11 cellular contexts compared by ENCODE assay signal in genomic region chr11:5369793-5370192, GRCh38. TPM values are rescaled to one million over a fixed set of nuclear protein-coding genes. Genes with fewer than 3 reads are reported as not detected.
A peak's percentile ranks its signal among the peaks of the same experiment; 100 is the strongest.
DNase-seq lines count a peak whose midpoint lies in the region; ATAC-seq and TF ChIP-seq lines count a peak whose summit lies in the region.
"Had no signal": no experiment of that assay in that cellular context is flagged by ENCODE, and none has a peak within 500 bp of the region (broad histone marks: within the 10 kb centered on the region; RNA-seq: fewer than 3 reads in every experiment).

No MANE protein-coding gene starts in this region.

- in situ Hi-C loops in ACHN (cut with HindIII; ENCODE audit: low pct_ligation_motif_present, low pct_unique_long_range_greater_than_20kb, low sequenced_read_pairs), result no loop called here

- no peaks in the 10 kb centered on the region for H3K27me3 ChIP-seq in MM.1S (replicated peaks; ENCODE audit: insufficient read depth, low read length)

- H3K4me3 ChIP-seq in MM.1S (ENCODE audit: low read length), result no peak overlapping the region

- peaks cover 30% of the 10 kb centered on the region for H3F3A ChIP-seq in MM.1S (ENCODE audit: insufficient read depth, low read length)

- H3K4me1 ChIP-seq in MM.1S (ENCODE audit: low read length), result peaks cover 49% of the 10 kb centered on the region
- H3K4me1 ChIP-seq: Caco-2 had no signal

- ATAC-seq in GM19397 (IDR thresholded peaks at IDR 0.05; ENCODE audit: unreplicated experiment), result peak; percentile 54
- no peak for ATAC-seq in activated CD8-positive, alpha-beta T cell treated with anti-CD3 and anti-CD28 coated beads, Interleukin-2, amount 10 ng/mL, durations not matched to agents 7 days and 5 days

- peak overlapping the region; percentile 25; the same call in 1 of the 2 replicates for H3K27ac ChIP-seq in MM.1S (ENCODE audit: low read length)

- no peaks in the 10 kb centered on the region for H4K20me1 ChIP-seq in MM.1S (ENCODE audit: insufficient read depth, low read length)

- no peak overlapping the region for H3K4me3 Mint-ChIP-seq in endothelial cell (ENCODE audit: unreplicated experiment)
- H3K4me3 Mint-ChIP-seq in activated CD8-positive, alpha-beta T cell treated with anti-CD3 and anti-CD28 coated beads, Interleukin-2, amount 10 ng/mL, durations not matched to agents 7 days and 5 days, result no peak overlapping the region
- H3K4me3 Mint-ChIP-seq in activated T-helper 2 cell treated with anti-CD3 and anti-CD28 coated beads, Interferon-gamma antibody, Interleukin-2, Interleukin-4, amounts not matched to agents 10 μg/mL and 5 μg/mL and 100 μg/mL, durations not matched to agents 14 hours and 24 hours and 36 hours (ENCODE audit: low read depth), result no peak overlapping the region
- H3K4me3 Mint-ChIP-seq: activated CD4-positive, alpha-beta memory T cell treated with anti-CD3 and anti-CD28 coated beads, Interleukin-2, amount 10 ng/mL, durations not matched to agents 7 days and 5 days had no signal

- no peaks in the 10 kb centered on the region for H3K27me3 Mint-ChIP-seq in endothelial cell (ENCODE audit: unreplicated experiment)
- H3K27me3 Mint-ChIP-seq in activated CD8-positive, alpha-beta T cell treated with anti-CD3 and anti-CD28 coated beads, Interleukin-2, amount 10 ng/mL, durations not matched to agents 7 days and 5 days (ENCODE audit: low read depth), result peaks cover 2% of the 10 kb centered on the region
- H3K27me3 Mint-ChIP-seq in activated T-helper 2 cell treated with anti-CD3 and anti-CD28 coated beads, Interferon-gamma antibody, Interleukin-2, Interleukin-4, amounts not matched to agents 10 μg/mL and 5 μg/mL and 100 μg/mL, durations not matched to agents 14 hours and 24 hours and 36 hours (ENCODE audit: low read depth), result no peaks in the 10 kb centered on the region
- H3K27me3 Mint-ChIP-seq: activated CD4-positive, alpha-beta memory T cell treated with anti-CD3 and anti-CD28 coated beads, Interleukin-2, amount 10 ng/mL, durations not matched to agents 7 days and 5 days had no signal

- no peak overlapping the region for H3K27ac Mint-ChIP-seq in endothelial cell (ENCODE audit: unreplicated experiment)
- H3K27ac Mint-ChIP-seq in activated CD8-positive, alpha-beta T cell treated with anti-CD3 and anti-CD28 coated beads, Interleukin-2, amount 10 ng/mL, durations not matched to agents 7 days and 5 days, result no peak overlapping the region
- H3K27ac Mint-ChIP-seq in activated T-helper 2 cell treated with anti-CD3 and anti-CD28 coated beads, Interferon-gamma antibody, Interleukin-2, Interleukin-4, amounts not matched to agents 10 μg/mL and 5 μg/mL and 100 μg/mL, durations not matched to agents 14 hours and 24 hours and 36 hours, result no peak overlapping the region
- H3K27ac Mint-ChIP-seq: activated CD4-positive, alpha-beta memory T cell treated with anti-CD3 and anti-CD28 coated beads, Interleukin-2, amount 10 ng/mL, durations not matched to agents 7 days and 5 days had no signal

- H3K36me3 ChIP-seq in MM.1S (replicated peaks; ENCODE audit: insufficient read depth, low read length), result no peaks in the 10 kb centered on the region

- DNase-seq in ACHN (peak; percentile 35), MM.1S (peak; percentile 73), endothelial cell (ENCODE audit: low spot score) (peak; percentile 26), NCI-H2171 (lab: John Stamatoyannopoulos, UW) (no peak), cortex of kidney (lab: John Stamatoyannopoulos, UW) (no peak)
- DNase-seq in activated CD8-positive, alpha-beta T cell treated with anti-CD3 and anti-CD28 coated beads, Interleukin-2, amount 10 ng/mL, durations not matched to agents 7 days and 5 days, result no peak
- no peak for DNase-seq in activated T-helper 2 cell treated with anti-CD3 and anti-CD28 coated beads, Interferon-gamma antibody, Interleukin-2, Interleukin-4, amounts not matched to agents 10 μg/mL and 5 μg/mL and 100 μg/mL, durations not matched to agents 14 hours and 24 hours and 36 hours (ENCODE audit: low spot score)
- DNase-seq: activated CD4-positive, alpha-beta memory T cell treated with anti-CD3 and anti-CD28 coated beads, Interleukin-2, amount 10 ng/mL, durations not matched to agents 7 days and 5 days had no signal

- H3K4me2 ChIP-seq in MM.1S (ENCODE audit: low read depth, low read length), result peak overlapping the region; percentile 22; the same call in 1 of the 2 replicates

- CTCF ChIA-PET in activated CD8-positive, alpha-beta T cell treated with anti-CD3 and anti-CD28 coated beads, Interleukin-2, amount 10 ng/mL, durations not matched to agents 7 days and 5 days (lab: Charles Lee), result no interaction called here

- H3K9me3 ChIP-seq in MM.1S (replicated peaks; ENCODE audit: insufficient read depth, low read length), result no peaks in the 10 kb centered on the region
- H3K9me3 ChIP-seq: Caco-2 had no signal

- H3K36me3 Mint-ChIP-seq in endothelial cell (ENCODE audit: low read depth, unreplicated experiment), result no peaks in the 10 kb centered on the region
- no peaks in the 10 kb centered on the region for H3K36me3 Mint-ChIP-seq in activated CD8-positive, alpha-beta T cell treated with anti-CD3 and anti-CD28 coated beads, Interleukin-2, amount 10 ng/mL, durations not matched to agents 7 days and 5 days (ENCODE audit: low read depth)
- no peaks in the 10 kb centered on the region for H3K36me3 Mint-ChIP-seq in activated T-helper 2 cell treated with anti-CD3 and anti-CD28 coated beads, Interferon-gamma antibody, Interleukin-2, Interleukin-4, amounts not matched to agents 10 μg/mL and 5 μg/mL and 100 μg/mL, durations not matched to agents 14 hours and 24 hours and 36 hours (ENCODE audit: low read depth)

- no peak overlapping the region for H3K9ac ChIP-seq in MM.1S (ENCODE audit: low read length)

- H3K4me1 Mint-ChIP-seq in endothelial cell (ENCODE audit: unreplicated experiment), result peaks cover 4% of the 10 kb centered on the region
- no peaks in the 10 kb centered on the region for H3K4me1 Mint-ChIP-seq in activated CD8-positive, alpha-beta T cell treated with anti-CD3 and anti-CD28 coated beads, Interleukin-2, amount 10 ng/mL, durations not matched to agents 7 days and 5 days (ENCODE audit: low read depth)
- H3K4me1 Mint-ChIP-seq in activated T-helper 2 cell treated with anti-CD3 and anti-CD28 coated beads, Interferon-gamma antibody, Interleukin-2, Interleukin-4, amounts not matched to agents 10 μg/mL and 5 μg/mL and 100 μg/mL, durations not matched to agents 14 hours and 24 hours and 36 hours (ENCODE audit: low read depth), result no peaks in the 10 kb centered on the region
- H3K4me1 Mint-ChIP-seq: activated CD4-positive, alpha-beta memory T cell treated with anti-CD3 and anti-CD28 coated beads, Interleukin-2, amount 10 ng/mL, durations not matched to agents 7 days and 5 days had no signal

- POLR2A ChIA-PET in activated CD8-positive, alpha-beta T cell treated with anti-CD3 and anti-CD28 coated beads, Interleukin-2, amount 10 ng/mL, durations not matched to agents 7 days and 5 days (lab: Charles Lee), result no interaction called here

- H3K9me2 ChIP-seq in MM.1S (replicated peaks; ENCODE audit: insufficient read depth, low read length), result no peaks in the 10 kb centered on the region

- H3K9me3 Mint-ChIP-seq in endothelial cell (ENCODE audit: unreplicated experiment), result no peaks in the 10 kb centered on the region
- no peaks in the 10 kb centered on the region for H3K9me3 Mint-ChIP-seq in activated CD8-positive, alpha-beta T cell treated with anti-CD3 and anti-CD28 coated beads, Interleukin-2, amount 10 ng/mL, durations not matched to agents 7 days and 5 days (ENCODE audit: insufficient read depth)
- no peaks in the 10 kb centered on the region for H3K9me3 Mint-ChIP-seq in activated T-helper 2 cell treated with anti-CD3 and anti-CD28 coated beads, Interferon-gamma antibody, Interleukin-2, Interleukin-4, amounts not matched to agents 10 μg/mL and 5 μg/mL and 100 μg/mL, durations not matched to agents 14 hours and 24 hours and 36 hours
- H3K9me3 Mint-ChIP-seq: activated CD4-positive, alpha-beta memory T cell treated with anti-CD3 and anti-CD28 coated beads, Interleukin-2, amount 10 ng/mL, durations not matched to agents 7 days and 5 days had no signal

- TF ChIP-seq CTCF in MM.1S (IDR thresholded peaks at IDR 0.05; ENCODE audit: low read length), result peak; percentile 85
- no peak for TF ChIP-seq CTCF in endothelial cell (IDR thresholded peaks at IDR 0.05; ENCODE audit: unreplicated experiment)

- intact Hi-C loops in activated T-helper 2 cell treated with anti-CD3 and anti-CD28 coated beads, Interferon-gamma antibody, Interleukin-2, Interleukin-4, amounts not matched to agents 10 μg/mL and 5 μg/mL and 100 μg/mL, durations not matched to agents 14 hours and 24 hours and 36 hours (cut with micrococcal nuclease), result no loop called here

- no peak overlapping the region for H2AFZ ChIP-seq in MM.1S (ENCODE audit: low read length)

- no peaks in the 10 kb centered on the region for H3K79me2 ChIP-seq in MM.1S (ENCODE audit: low read length)

RNA-seq across cellular contexts. Expression of gene OR51M1, which starts 13.8 kb away (rescaled TPM):
- not detected for total RNA-seq in endothelial cell (ENCODE audit: unreplicated experiment)
- not detected for total RNA-seq in activated CD8-positive, alpha-beta T cell treated with anti-CD3 and anti-CD28 coated beads, Interleukin-2, amount 10 ng/mL, durations not matched to agents 7 days and 5 days
- total RNA-seq in activated T-helper 2 cell treated with anti-CD3 and anti-CD28 coated beads, Interferon-gamma antibody, Interleukin-2, Interleukin-4, amounts not matched to agents 10 μg/mL and 5 μg/mL and 100 μg/mL, durations not matched to agents 14 hours and 24 hours and 36 hours, result not detected in 2 replicates
- total RNA-seq: activated CD4-positive, alpha-beta memory T cell treated with anti-CD3 and anti-CD28 coated beads, Interleukin-2, amount 10 ng/mL, durations not matched to agents 7 days and 5 days; Caco-2; frontal cortex had no signal

RNA-seq across cellular contexts. Expression of gene OR51B6, which starts 18.5 kb away (rescaled TPM):
- not detected for total RNA-seq in endothelial cell (ENCODE audit: unreplicated experiment)
- not detected for total RNA-seq in activated CD8-positive, alpha-beta T cell treated with anti-CD3 and anti-CD28 coated beads, Interleukin-2, amount 10 ng/mL, durations not matched to agents 7 days and 5 days
- not detected in 2 replicates for total RNA-seq in activated T-helper 2 cell treated with anti-CD3 and anti-CD28 coated beads, Interferon-gamma antibody, Interleukin-2, Interleukin-4, amounts not matched to agents 10 μg/mL and 5 μg/mL and 100 μg/mL, durations not matched to agents 14 hours and 24 hours and 36 hours
- total RNA-seq: activated CD4-positive, alpha-beta memory T cell treated with anti-CD3 and anti-CD28 coated beads, Interleukin-2, amount 10 ng/mL, durations not matched to agents 7 days and 5 days; Caco-2; frontal cortex had no signal

RNA-seq across cellular contexts. Expression of gene OR51B5, which starts 26.5 kb away (rescaled TPM):
- 0.82 TPM for total RNA-seq in endothelial cell (ENCODE audit: unreplicated experiment)
- not detected for total RNA-seq in activated CD8-positive, alpha-beta T cell treated with anti-CD3 and anti-CD28 coated beads, Interleukin-2, amount 10 ng/mL, durations not matched to agents 7 days and 5 days
- total RNA-seq in activated T-helper 2 cell treated with anti-CD3 and anti-CD28 coated beads, Interferon-gamma antibody, Interleukin-2, Interleukin-4, amounts not matched to agents 10 μg/mL and 5 μg/mL and 100 μg/mL, durations not matched to agents 14 hours and 24 hours and 36 hours, result not detected in 2 replicates
- total RNA-seq: activated CD4-positive, alpha-beta memory T cell treated with anti-CD3 and anti-CD28 coated beads, Interleukin-2, amount 10 ng/mL, durations not matched to agents 7 days and 5 days; Caco-2 had no signal

RNA-seq across cellular contexts. Expression of gene OR51B2, which starts 45.7 kb away (rescaled TPM):
- total RNA-seq in endothelial cell (ENCODE audit: unreplicated experiment), result not detected
- not detected for total RNA-seq in activated CD8-positive, alpha-beta T cell treated with anti-CD3 and anti-CD28 coated beads, Interleukin-2, amount 10 ng/mL, durations not matched to agents 7 days and 5 days
- total RNA-seq in activated T-helper 2 cell treated with anti-CD3 and anti-CD28 coated beads, Interferon-gamma antibody, Interleukin-2, Interleukin-4, amounts not matched to agents 10 μg/mL and 5 μg/mL and 100 μg/mL, durations not matched to agents 14 hours and 24 hours and 36 hours, result not detected in 2 replicates
- total RNA-seq: activated CD4-positive, alpha-beta memory T cell treated with anti-CD3 and anti-CD28 coated beads, Interleukin-2, amount 10 ng/mL, durations not matched to agents 7 days and 5 days; Caco-2 had no signal

RNA-seq across cellular contexts. Expression of gene OR51Q1, which starts 52.1 kb away (rescaled TPM):
- total RNA-seq in endothelial cell (ENCODE audit: unreplicated experiment), result not detected
- total RNA-seq in activated CD8-positive, alpha-beta T cell treated with anti-CD3 and anti-CD28 coated beads, Interleukin-2, amount 10 ng/mL, durations not matched to agents 7 days and 5 days, result not detected
- not detected in 2 replicates for total RNA-seq in activated T-helper 2 cell treated with anti-CD3 and anti-CD28 coated beads, Interferon-gamma antibody, Interleukin-2, Interleukin-4, amounts not matched to agents 10 μg/mL and 5 μg/mL and 100 μg/mL, durations not matched to agents 14 hours and 24 hours and 36 hours
- total RNA-seq: activated CD4-positive, alpha-beta memory T cell treated with anti-CD3 and anti-CD28 coated beads, Interleukin-2, amount 10 ng/mL, durations not matched to agents 7 days and 5 days; Caco-2; frontal cortex had no signal

Comparison
In these comparisons a context has a peak if more than half of its experiments do, and no peak if none do; other contexts are left out.
1. DNase-seq: peak in ACHN (single experiment), MM.1S (single experiment) and endothelial cell (single experiment); none in activated CD8-positive, alpha-beta T cell treated with anti-CD3 and anti-CD28 coated beads, Interleukin-2, amount 10 ng/mL, durations not matched to agents 7 days and 5 days (single experiment), NCI-H2171 (single experiment), activated T-helper 2 cell treated with anti-CD3 and anti-CD28 coated beads, Interferon-gamma antibody, Interleukin-2, Interleukin-4, amounts not matched to agents 10 μg/mL and 5 μg/mL and 100 μg/mL, durations not matched to agents 14 hours and 24 hours and 36 hours (single experiment) and cortex of kidney (single experiment).